Comparison of ENCODE assay signal across 12 cellular contexts in the genomic region with DNA sequence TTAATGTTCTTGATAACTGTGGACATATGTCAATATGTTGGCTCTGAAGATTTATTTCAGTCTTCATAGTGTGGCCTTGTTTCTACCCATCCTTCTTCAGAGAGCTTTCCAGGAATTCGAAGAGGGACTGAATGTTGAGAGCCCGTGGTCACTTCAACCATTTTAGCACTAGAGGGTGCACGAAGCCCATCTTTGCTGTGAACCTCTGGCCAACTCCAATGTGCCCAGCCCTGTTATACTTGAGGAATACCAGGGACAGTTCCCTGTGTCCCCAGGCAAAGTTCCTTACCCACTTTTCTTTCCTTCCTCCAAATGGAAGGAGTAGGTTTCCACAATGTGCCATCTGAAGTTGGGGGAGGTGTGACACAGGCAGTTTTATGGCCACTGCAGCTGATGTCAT.
DNase-seq lines count a peak whose midpoint lies in the region; ATAC-seq, FAIRE-seq and TF ChIP-seq lines count a peak whose summit lies in the region.
"Had no signal": no experiment of that assay in that cellular context is flagged by ENCODE, and none has a peak within 500 bp of the region (broad histone marks: within the 10 kb centered on the region; RNA-seq: fewer than 3 reads in every experiment).

No MANE protein-coding gene starts in this region.

- ATAC-seq in HG03108 (IDR thresholded peaks at IDR 0.05; ENCODE audit: unreplicated experiment) (no peak), GM21717 (IDR thresholded peaks at IDR 0.05; ENCODE audit: unreplicated experiment) (no peak)
- ATAC-seq: Right ventricle myocardium inferior; stimulated activated effector memory CD8-positive, alpha-beta T cell treated with anti-CD3 and anti-CD28 coated beads, Interleukin-12 subunit alpha, Interleukin-12 subunit beta, amount 100 ng/mL, for 72 hours had no signal

- DNase-seq in COR-L47 (lab: John Stamatoyannopoulos, UW): peak; percentile 10
- DNase-seq in H54 (ENCODE audit: insufficient read length, low spot score): no peak
- DNase-seq in RCC 7860 (ENCODE audit: low spot score): peak; percentile 29
- peak; percentile 61 for DNase-seq in glomerular visceral epithelial cell (ENCODE audit: extremely low spot score)
- no peak for DNase-seq in activated T-cell treated with anti-CD3 and anti-CD28 coated beads for 4 hours
- no peak for DNase-seq in NCI-H1930 (lab: John Stamatoyannopoulos, UW)
- DNase-seq: activated naive CD4-positive, alpha-beta T cell treated with anti-CD3 and anti-CD28 coated beads for 36 hours; ovary had no signal

- no peak for TF ChIP-seq POLR2A in H54 (IDR thresholded peaks at IDR 0.05; ENCODE audit: low read depth, low read length)

- FAIRE-seq in H54 (lab: Jason Lieb, UNC) (peak; percentile 84), RCC 7860 (lab: Jason Lieb, UNC) (peak; percentile 14)

Comparison
In these comparisons a context has a peak if more than half of its experiments do, and no peak if none do; other contexts are left out.
1. DNase-seq: peak in COR-L47 (single experiment), RCC 7860 (single experiment) and glomerular visceral epithelial cell (single experiment); none in H54 (single experiment), activated T-cell treated with anti-CD3 and anti-CD28 coated beads for 4 hours (single experiment) and NCI-H1930 (0 of 2).